In genomic region chr3:144287001-144287400, GRCh38 we compare ENCODE assay signal across 1 cellular context.
TF ChIP-seq lines count a peak whose summit lies in the region.

No MANE protein-coding gene starts in this region.

TF ChIP-seq in HEK293, 187 proteins besides CTCF, POLR2A, EP300 and RAD21 (continued from another document):
- TF ChIP-seq ZNF280D (tag by site-specific recombination; IDR thresholded peaks at IDR 0.05) = no peak
